8 cellular contexts compared by ENCODE assay signal in genomic region chr10:15084502-15084922, GRCh38. TPM values are rescaled to one million over a fixed set of nuclear protein-coding genes. Genes with fewer than 3 reads are reported as not detected.
DNase-seq lines count a peak whose midpoint lies in the region; ATAC-seq, FAIRE-seq and TF ChIP-seq lines count a peak whose summit lies in the region.

No MANE protein-coding gene starts in this region.

- no peaks in the 10 kb centered on the region for H4K20me1 ChIP-seq in mammary epithelial cell (ENCODE audit: insufficient read depth, low read length)
- H4K20me1 ChIP-seq in keratinocyte (ENCODE audit: control insufficient read depth, extremely low read depth, insufficient read depth, low read length): no peaks in the 10 kb centered on the region

- H3K27ac ChIP-seq in mammary epithelial cell (ENCODE audit: insufficient read depth, low read depth, low read length): no peak overlapping the region
- H3K27ac ChIP-seq in keratinocyte (ENCODE audit: control insufficient read depth, insufficient read depth, low read length): no peak overlapping the region
- H3K27ac ChIP-seq in subcutaneous abdominal adipose tissue (ENCODE audit: low read depth, low read length): no peak overlapping the region

- H3K27ac Mint-ChIP-seq in Caco-2 (ENCODE audit: unreplicated experiment): peak overlapping the region; percentile 42

- WGBS in mammary epithelial cell (ENCODE audit: low coverage, missing lambda C conversion rate): 27% methylated on average over 7 of the region's 7 CpGs

- dilution Hi-C loops in mammary epithelial cell (cut with HindIII; ENCODE audit: low sequenced_read_pairs): no loop called here
- dilution Hi-C loops in keratinocyte (cut with MboI; ENCODE audit: extremely low pct_ligation_motif_present, low sequenced_read_pairs): no loop called here

- H3K9me3 ChIP-seq in Caco-2: no peaks in the 10 kb centered on the region
- no peaks in the 10 kb centered on the region for H3K9me3 ChIP-seq in mammary epithelial cell (replicated peaks; ENCODE audit: insufficient read depth, low read length)
- H3K9me3 ChIP-seq in keratinocyte (ENCODE audit: control insufficient read depth, low read depth, low read length): no peaks in the 10 kb centered on the region
- no peaks in the 10 kb centered on the region for H3K9me3 ChIP-seq in subcutaneous abdominal adipose tissue (ENCODE audit: control insufficient read depth in 5 of 5, low read length in 5 of 5)

- H2AFZ ChIP-seq in mammary epithelial cell (ENCODE audit: low read depth, low read length): peak overlapping the region; percentile 85
- H2AFZ ChIP-seq in keratinocyte (ENCODE audit: control insufficient read depth, low read length): peak overlapping the region; percentile 1

- H3K4me1 Mint-ChIP-seq in Caco-2 (ENCODE audit: low read depth, unreplicated experiment): peaks cover 5% of the 10 kb centered on the region

- H3K79me2 ChIP-seq in mammary epithelial cell (ENCODE audit: insufficient read depth, low read length) (no peaks in the 10 kb centered on the region), keratinocyte (ENCODE audit: control insufficient read depth, insufficient read depth, low read length) (no peaks in the 10 kb centered on the region)

- no peaks in the 10 kb centered on the region for H3K36me3 ChIP-seq in Caco-2 (ENCODE audit: control insufficient read depth, insufficient read depth, low read length)
- no peaks in the 10 kb centered on the region for H3K36me3 ChIP-seq in mammary epithelial cell (ENCODE audit: insufficient read depth, low read length)
- H3K36me3 ChIP-seq in keratinocyte (ENCODE audit: control insufficient read depth in 2 of 2, extremely low read depth in 1 of 2, insufficient read depth in 2 of 2, low read length in 2 of 2): no peaks in the 10 kb centered on the region
- H3K36me3 ChIP-seq in subcutaneous abdominal adipose tissue (ENCODE audit: control insufficient read depth in 5 of 5, insufficient read depth in 5 of 5, low read length in 5 of 5): no peaks in the 10 kb centered on the region

- H3K4me2 ChIP-seq in mammary epithelial cell (ENCODE audit: insufficient read depth, low read depth, low read length) (peak overlapping the region; percentile 69), keratinocyte (ENCODE audit: control insufficient read depth, extremely low read depth, insufficient read depth, low read depth, low read length) (no peak overlapping the region)

- H3K27me3 Mint-ChIP-seq in Caco-2 (ENCODE audit: insufficient read depth, unreplicated experiment): no peaks in the 10 kb centered on the region

- H3K4me1 ChIP-seq in Caco-2 (peaks cover 6% of the 10 kb centered on the region), mammary epithelial cell (ENCODE audit: insufficient read depth, low read length) (peaks cover 5% of the 10 kb centered on the region), keratinocyte (ENCODE audit: control insufficient read depth, extremely low read depth, insufficient read depth, low read length) (peaks cover 2% of the 10 kb centered on the region), subcutaneous abdominal adipose tissue (ENCODE audit: control insufficient read depth in 5 of 5, insufficient read depth in 5 of 5, low read length in 5 of 5) (peaks cover 2 to 26% (median 18%) of the 10 kb centered on the region in 5 donors)

- CTCF ChIA-PET in Caco-2 (lab: Charles Lee) (interaction anchor here (0.6 kb wide), 2 partner anchors 113 to 391 kb away, joined by 3 to 5 read pairs; no protein-coding TSS in a partner anchor), mammary epithelial cell (lab: Charles Lee; ENCODE audit: low non-redundant PET) (no interaction called here)

- BruUV-seq in Caco-2 (replicated peaks; lab: Mats Ljungman, UMichigan) (no TSS peak), mammary epithelial cell (replicated peaks; lab: Mats Ljungman, UMichigan) (no TSS peak)

- in situ Hi-C loops in mammary epithelial cell (cut with MboI; ENCODE audit: low sequenced_read_pairs in 2 of 2): no loop called here

- DNase-seq in Caco-2 (peak; percentile 85 to 92), NCI-H187 treated with DMSO at 0.1 percent for 48 hours (lab: John Stamatoyannopoulos, UW) (peak; percentile 2), mammary epithelial cell (peak; percentile 99), keratinocyte (ENCODE audit: low read depth, low spot score) (no peak), T-helper 9 cell (no peak)

- H3K9ac ChIP-seq in mammary epithelial cell (ENCODE audit: insufficient read depth, low read length): peak overlapping the region; percentile 19
- H3K9ac ChIP-seq in keratinocyte (ENCODE audit: control insufficient read depth, extremely low read depth, insufficient read depth, low read length): no peak overlapping the region
- peak overlapping the region in 4 of 5 donors; percentile 28 to 72 (median 53) for H3K9ac ChIP-seq in subcutaneous abdominal adipose tissue (ENCODE audit: low read length in 5 of 5)

- no peaks in the 10 kb centered on the region for H3K9me3 Mint-ChIP-seq in Caco-2 (ENCODE audit: unreplicated experiment)

- FAIRE-seq in keratinocyte (lab: Jason Lieb, UNC): peak; percentile 70

- no peaks in the 10 kb centered on the region for H3K9me1 ChIP-seq in keratinocyte (ENCODE audit: control insufficient read depth, extremely low read depth, insufficient read depth, low read length)

- ATAC-seq in GM18520 (IDR thresholded peaks at IDR 0.05; ENCODE audit: unreplicated experiment): no peak
- ATAC-seq in HG03432 (IDR thresholded peaks at IDR 0.05; ENCODE audit: unreplicated experiment): no peak

- no peaks in the 10 kb centered on the region for H3K36me3 Mint-ChIP-seq in Caco-2 (ENCODE audit: insufficient read depth, unreplicated experiment)

- peak overlapping the region; percentile 35 for H3K4me3 ChIP-seq in Caco-2 (ENCODE audit: low read depth, low read length)
- peak overlapping the region; percentile 33 to 45 (median 44) for H3K4me3 ChIP-seq in mammary epithelial cell (replicated peaks in 1 of 3; ENCODE audit: insufficient read depth in 1 of 3, low read depth in 2 of 3, low read length in 3 of 3)
- no peak overlapping the region for H3K4me3 ChIP-seq in keratinocyte (ENCODE audit: control insufficient read depth in 2 of 3, extremely low read depth in 1 of 3, insufficient read depth in 2 of 3, low read depth in 1 of 3, low read length in 3 of 3)
- peak overlapping the region; percentile 47 to 81 (median 58) for H3K4me3 ChIP-seq in subcutaneous abdominal adipose tissue (ENCODE audit: low read depth in 1 of 5, low read length in 5 of 5)

- TF ChIP-seq CTCF in Caco-2 (IDR thresholded peaks at IDR 0.05; ENCODE audit: insufficient read depth in 1 of 2, low read depth in 1 of 2, low read length in 1 of 2, severe bottlenecking in 1 of 2, unreplicated experiment in 1 of 2): no peak
- no peak for TF ChIP-seq CTCF in mammary epithelial cell (conservative IDR thresholded peaks at IDR 0.05 in 1 of 2, IDR thresholded peaks at IDR 0.05 in 1 of 2; ENCODE audit: extremely low read depth in 1 of 2, insufficient read depth in 1 of 2, low read depth in 1 of 2, low read length in 2 of 2)
- no peak for TF ChIP-seq CTCF in keratinocyte (optimal IDR thresholded peaks at IDR 0.05 in 1 of 3, IDR thresholded peaks at IDR 0.05 in 1 of 3, conservative IDR thresholded peaks at IDR 0.05 in 1 of 3; ENCODE audit: extremely low read depth in 1 of 3, insufficient read depth in 2 of 3, low read length in 3 of 3)

- peak overlapping the region; percentile 71 for H3K4me3 Mint-ChIP-seq in Caco-2 (ENCODE audit: unreplicated experiment)

- H3K27me3 ChIP-seq in Caco-2 (replicated peaks; ENCODE audit: control insufficient read depth, insufficient read depth, low read length): no peaks in the 10 kb centered on the region
- H3K27me3 ChIP-seq in mammary epithelial cell (ENCODE audit: insufficient read depth, low read length): no peaks in the 10 kb centered on the region
- H3K27me3 ChIP-seq in keratinocyte (ENCODE audit: control insufficient read depth, extremely low read depth, insufficient read depth, low read length): no peaks in the 10 kb centered on the region
- H3K27me3 ChIP-seq in subcutaneous abdominal adipose tissue (ENCODE audit: control insufficient read depth in 5 of 5, insufficient read depth in 4 of 5, low read length in 5 of 5): no peaks in the 10 kb centered on the region

- POLR2A ChIA-PET in Caco-2 (lab: Charles Lee): interaction anchor here (1.0 to 1.5 kb wide), 2 partner anchors 13 to 125 kb away, joined by 4 to 6 read pairs; partner anchors contain the start of genes MEIG1 and RPP38

- intact Hi-C loops in Caco-2 (cut with micrococcal nuclease; ENCODE audit: unreplicated experiment) (loop anchor here (5.0 kb wide), 1 partner anchor 82 kb away; no protein-coding TSS in a partner anchor), mammary epithelial cell (cut with micrococcal nuclease) (loop anchor here (2.0 to 10.0 kb wide), 2 partner anchors 72 to 480 kb away; no protein-coding TSS in a partner anchor)

RNA-seq across cellular contexts. Expression of gene ACBD7, which starts 4.1 kb away (rescaled TPM):
- total RNA-seq in Caco-2 (2022) (9.7 and 13.9 TPM in 2 replicates), mammary epithelial cell (under 1 TPM; 0.33 to 0.85 TPM)
- polyA plus RNA-seq in mammary epithelial cell (0.16 TPM), keratinocyte (0.08 to 0.20 TPM in 2 of 3 replicates, not detected in the other)
- polyA minus RNA-seq in mammary epithelial cell (not detected), keratinocyte (0.26 TPM in 1 of 3 replicates, not detected in the others)
- not detected for polyA plus RNA-seq in keratinocyte (2011; ENCODE audit: low read depth)
- 0.05 and 0.09 TPM in 2 replicates for polyA plus RNA-seq in keratinocyte (2011; cell fraction: cytosol; rRNA removed)
- polyA plus RNA-seq in keratinocyte (2011; cell fraction: nucleus; rRNA removed): not detected in 2 replicates
- 0.10 TPM in 1 of 2 replicates, not detected in the other for polyA plus RNA-seq in keratinocyte (2012; ENCODE audit: low replicate concordance)
- not detected for polyA minus RNA-seq in keratinocyte (2011; cell fraction: cytosol; rRNA and poly(A)+ RNA removed)
- not detected in 2 replicates for polyA minus RNA-seq in keratinocyte (2011; cell fraction: nucleus; rRNA and poly(A)+ RNA removed)

RNA-seq across cellular contexts. Expression of gene RPP38, which starts 12.6 kb away (rescaled TPM):
- 40.1 and 40.7 TPM in 2 replicates for total RNA-seq in Caco-2 (2022)
- 10 to 100 TPM; 13.0 to 21.7 TPM for total RNA-seq in mammary epithelial cell
- 31.4 TPM for polyA plus RNA-seq in mammary epithelial cell
- polyA minus RNA-seq in mammary epithelial cell: 7.0 TPM
- 27.6 to 46.0 TPM (median 32.4 TPM) in 3 replicates for polyA plus RNA-seq in keratinocyte
- 56.8 TPM for polyA plus RNA-seq in keratinocyte (2011; ENCODE audit: low read depth)
- 39.0 and 54.1 TPM in 2 replicates for polyA plus RNA-seq in keratinocyte (2011; cell fraction: cytosol; rRNA removed)
- polyA plus RNA-seq in keratinocyte (2011; cell fraction: nucleus; rRNA removed): 32.5 and 36.8 TPM in 2 replicates
- polyA plus RNA-seq in keratinocyte (2012; ENCODE audit: low replicate concordance): 24.5 and 26.3 TPM in 2 replicates
- polyA minus RNA-seq in keratinocyte: 10.6 to 14.9 TPM (median 14.4 TPM) in 3 replicates
- 15.2 TPM for polyA minus RNA-seq in keratinocyte (2011; cell fraction: cytosol; rRNA and poly(A)+ RNA removed)
- 4.0 and 8.5 TPM in 2 replicates for polyA minus RNA-seq in keratinocyte (2011; cell fraction: nucleus; rRNA and poly(A)+ RNA removed)

RNA-seq across cellular contexts. Expression of gene OLAH, which starts 40.8 kb away (rescaled TPM):
- not detected in 2 replicates for total RNA-seq in Caco-2 (2022)
- under 1 TPM; 0.67 to 0.68 TPM for total RNA-seq in mammary epithelial cell
- 0.60 TPM for polyA plus RNA-seq in mammary epithelial cell
- not detected for polyA minus RNA-seq in mammary epithelial cell
- polyA plus RNA-seq in keratinocyte: 0.31 to 0.54 TPM (median 0.40 TPM) in 3 replicates
- not detected for polyA plus RNA-seq in keratinocyte (2011; ENCODE audit: low read depth)
- polyA plus RNA-seq in keratinocyte (2011; cell fraction: cytosol; rRNA removed): 0.21 and 0.22 TPM in 2 replicates
- polyA plus RNA-seq in keratinocyte (2011; cell fraction: nucleus; rRNA removed): 0.24 and 0.57 TPM in 2 replicates
- polyA plus RNA-seq in keratinocyte (2012; ENCODE audit: low replicate concordance): 0.28 and 0.55 TPM in 2 replicates
- 0.16 to 0.33 TPM in 2 of 3 replicates, not detected in the other for polyA minus RNA-seq in keratinocyte
- not detected for polyA minus RNA-seq in keratinocyte (2011; cell fraction: cytosol; rRNA and poly(A)+ RNA removed)
- polyA minus RNA-seq in keratinocyte (2011; cell fraction: nucleus; rRNA and poly(A)+ RNA removed): not detected in 2 replicates

Comparison
In these comparisons a context has a peak if more than half of its experiments do, and no peak if none do; other contexts are left out.
1. DNase-seq: peak in Caco-2 (2 of 2), NCI-H187 treated with DMSO at 0.1 percent for 48 hours (single experiment) and mammary epithelial cell (single experiment); none in keratinocyte (single experiment) and T-helper 9 cell (single experiment).
2. H3K4me3 ChIP-seq: peak in Caco-2 (single experiment), mammary epithelial cell (3 of 3) and subcutaneous abdominal adipose tissue (5 of 5); none in keratinocyte (0 of 3).